Comparison of ENCODE assay signal across 8 cellular contexts in genomic region chr6:158869604-158870417, GRCh38. TPM values are rescaled to one million over a fixed set of nuclear protein-coding genes. Genes with fewer than 3 reads are reported as not detected.
A peak's percentile ranks its signal among the peaks of the same experiment; 100 is the strongest.
DNase-seq lines count a peak whose midpoint lies in the region; ATAC-seq and TF ChIP-seq lines count a peak whose summit lies in the region.

No MANE protein-coding gene starts in this region.

- DNase-seq in GF-D8 (lab: John Stamatoyannopoulos, UW) (peak; percentile 21), GOT3 (lab: John Stamatoyannopoulos, UW) (peak; percentile 80), Kasumi-1 (lab: John Stamatoyannopoulos, UW) (peak; percentile 78 to 86), RWPE2 (ENCODE audit: low spot score) (peak; percentile 94), foreskin fibroblast (peak; percentile 86 to 92), neuronal stem cell (ENCODE audit: low spot score) (peak; percentile 59), stromal cell of bone marrow (ENCODE audit: low read depth) (peak; percentile 77)
- DNase-seq in activated effector memory CD4-positive, alpha-beta T cell treated with anti-CD3 and anti-CD28 coated beads, Interleukin-2, amount 50 U/mL, for 16 hours: peak; percentile 99

- no peak overlapping the region for H2BK120ac ChIP-seq in neuronal stem cell (ENCODE audit: low read depth, low read length)

- H3K27me3 ChIP-seq in RWPE2 (ENCODE audit: insufficient read depth, poor library complexity, severe bottlenecking) (no peaks in the 10 kb centered on the region), neuronal stem cell (ENCODE audit: control insufficient read depth in 3 of 3, insufficient read depth in 3 of 3, low read depth in 1 of 3, low read length in 3 of 3) (peaks cover 0 to 5% (median 0%) of the 10 kb centered on the region in 3 experiments)

- WGBS in neuronal stem cell (ENCODE audit: extremely low coverage in 2 of 2, insufficient read length in 2 of 2, insufficient replicate concordance in 1 of 2), 2 donors: no CpG with 5 or more reads among the region's 69 CpGs

- H3K4me3 ChIP-seq in RWPE2 (ENCODE audit: severe bottlenecking) (peak overlapping the region; percentile 31), foreskin fibroblast (ENCODE audit: low read depth in 1 of 2, low read length in 2 of 2) (peak overlapping the region; percentile 52 to 65), neuronal stem cell (ENCODE audit: low read length in 2 of 2) (peak overlapping the region in 1 of 2 donors; percentile 69)

- no peak overlapping the region for H2BK12ac ChIP-seq in neuronal stem cell (ENCODE audit: low read length)

- no peak overlapping the region for H2AFZ ChIP-seq in neuronal stem cell (ENCODE audit: low read length)

- no peaks in the 10 kb centered on the region for H3K9me3 ChIP-seq in RWPE2 (ENCODE audit: severe bottlenecking)
- H3K9me3 ChIP-seq in neuronal stem cell (replicated peaks in 1 of 2; ENCODE audit: control insufficient read depth in 2 of 2, insufficient read depth in 1 of 2, low read depth in 1 of 2, low read length in 2 of 2): no peaks in the 10 kb centered on the region

- no peak overlapping the region for H4K8ac ChIP-seq in neuronal stem cell (ENCODE audit: low read depth, low read length)

- H4K91ac ChIP-seq in neuronal stem cell (ENCODE audit: low read depth, low read length, poor library complexity): no peak overlapping the region

- H3K4me1 ChIP-seq in RWPE2 (ENCODE audit: insufficient read depth, poor library complexity, severe bottlenecking) (peaks cover 13% of the 10 kb centered on the region), neuronal stem cell (ENCODE audit: control insufficient read depth in 2 of 2, insufficient read depth in 1 of 2, low read depth in 1 of 2, low read length in 2 of 2) (peaks cover 0 to 3% of the 10 kb centered on the region in 2 donors)

- peak overlapping the region; percentile 69 for H3K23ac ChIP-seq in neuronal stem cell (ENCODE audit: low read depth, low read length, poor library complexity)

- no peaks in the 10 kb centered on the region for H3K79me1 ChIP-seq in neuronal stem cell (ENCODE audit: low read depth, low read length)

- ATAC-seq in RWPE2 (ENCODE audit: low read depth): peak; percentile 95

- H2AK5ac ChIP-seq in neuronal stem cell (ENCODE audit: low read depth, low read length): no peak overlapping the region

- no peak overlapping the region for H3K14ac ChIP-seq in neuronal stem cell (ENCODE audit: low read length)

- peak overlapping the region; percentile 77 for H3K27ac ChIP-seq in RWPE2 (ENCODE audit: poor library complexity, severe bottlenecking)
- H3K27ac ChIP-seq in neuronal stem cell (replicated peaks; ENCODE audit: low read length): no peak overlapping the region

- H3K4ac ChIP-seq in neuronal stem cell (ENCODE audit: low read length): no peak overlapping the region

- TF ChIP-seq CTCF in RWPE2 (IDR thresholded peaks at IDR 0.05; ENCODE audit: poor library complexity, severe bottlenecking): no peak
- TF ChIP-seq CTCF in foreskin fibroblast (IDR thresholded peaks at IDR 0.05; ENCODE audit: low read depth, low read length): no peak

- H3K4me2 ChIP-seq in neuronal stem cell (ENCODE audit: insufficient read depth, low read length, poor library complexity, severe bottlenecking): peak overlapping the region; percentile 61

- peak overlapping the region; percentile 60 for H2BK15ac ChIP-seq in neuronal stem cell (ENCODE audit: low read length)

- peak overlapping the region; percentile 25 for H3K9ac ChIP-seq in neuronal stem cell (ENCODE audit: low read depth, low read length, poor library complexity)

- no peak overlapping the region for H2BK5ac ChIP-seq in neuronal stem cell (ENCODE audit: low read length)

- H3K18ac ChIP-seq in neuronal stem cell (ENCODE audit: low read length): peak overlapping the region; percentile 90

- no peaks in the 10 kb centered on the region for H3K36me3 ChIP-seq in RWPE2 (ENCODE audit: low read depth)
- H3K36me3 ChIP-seq in neuronal stem cell (replicated peaks in 1 of 2; ENCODE audit: control insufficient read depth in 2 of 2, insufficient read depth in 2 of 2, low read length in 2 of 2): no peaks in the 10 kb centered on the region

RNA-seq across cellular contexts. Expression of gene EZR, which starts 50.6 kb away (rescaled TPM):
- polyA plus RNA-seq in neuronal stem cell (2013, experiment 1 of 2): 32.4 TPM
- 32.9 TPM for polyA plus RNA-seq in neuronal stem cell (2013, experiment 2 of 2)

Comparison
In these comparisons a context has a peak if more than half of its experiments do, and no peak if none do; other contexts are left out.
1. DNase-seq: peak in every context shown above with its lines; median percentile 99 in activated effector memory CD4-positive, alpha-beta T cell treated with anti-CD3 and anti-CD28 coated beads, Interleukin-2, amount 50 U/mL, for 16 hours; 94 in RWPE2; 89 in foreskin fibroblast; 82 in Kasumi-1; 80 in GOT3; 77 in stromal cell of bone marrow; 59 in neuronal stem cell; 21 in GF-D8.